ENCODE assay signal across 18 cellular contexts in genomic region chr4:66647915-66648314, GRCh38.
"Had no signal": no experiment of that assay in that cellular context is flagged by ENCODE, and none has a peak within 500 bp of the region (broad histone marks: within the 10 kb centered on the region; RNA-seq: fewer than 3 reads in every experiment).

No MANE protein-coding gene starts in this region.

- H3K9me3 ChIP-seq: esophagus muscularis mucosa, gastroesophageal sphincter, lower lobe of right lung, mucosa of descending colon had no signal

- H3K27ac ChIP-seq: coronary artery, dorsolateral prefrontal cortex, esophagus muscularis mucosa, foreskin keratinocyte, gastroesophageal sphincter, heart right ventricle, left lung, lower lobe of right lung had no signal

- H3K27me3 ChIP-seq: dorsolateral prefrontal cortex, esophagus muscularis mucosa, foreskin keratinocyte, gastroesophageal sphincter, heart right ventricle, left lung had no signal

- H3K36me3 ChIP-seq: esophagus muscularis mucosa, gastroesophageal sphincter, heart right ventricle, left lung, lower lobe of right lung had no signal

- DNase-seq: dermis blood vessel endothelial cell; dorsolateral prefrontal cortex; effector CD4-positive, alpha-beta T cell; effector memory CD4-positive, alpha-beta T cell; foreskin keratinocyte; head of caudate nucleus; heart right ventricle; hippocampal formation; left cardiac atrium; left lung; left ventricle myocardium superior; lower lobe of right lung; mesenchymal stem cell; mucosa of descending colon; naive B cell had no signal

- H3K4me3 ChIP-seq: coronary artery, dorsolateral prefrontal cortex, esophagus muscularis mucosa, gastroesophageal sphincter, heart right ventricle, left lung, lower lobe of right lung, mucosa of descending colon had no signal

- H3K4me1 ChIP-seq: esophagus muscularis mucosa, foreskin keratinocyte, gastroesophageal sphincter, heart right ventricle, left lung, lower lobe of right lung had no signal

- ATAC-seq: foreskin keratinocyte, gastroesophageal sphincter, heart right ventricle, left cardiac atrium, left lung, left ventricle myocardium superior, lower lobe of right lung, mucosa of descending colon had no signal
